17 cellular contexts compared by ENCODE assay signal in genomic region chr1:200247513-200247912, GRCh38.
"Had no signal": no experiment of that assay in that cellular context is flagged by ENCODE, and none has a peak within 500 bp of the region (broad histone marks: within the 10 kb centered on the region; RNA-seq: fewer than 3 reads in every experiment).

No MANE protein-coding gene starts in this region.

- H3K9me3 Mint-ChIP-seq: activated CD4-positive, alpha-beta memory T cell treated with anti-CD3 and anti-CD28 coated beads for 36 hours; activated naive CD8-positive, alpha-beta T cell treated with anti-CD3 and anti-CD28 coated beads, Interleukin-2, amount 10 ng/mL, durations not matched to agents 7 days and 5 days; endodermal cell; stimulated activated effector memory CD8-positive, alpha-beta T cell treated with anti-CD3 and anti-CD28 coated beads, Interleukin-12 subunit alpha, Interleukin-12 subunit beta, amount 100 ng/mL, for 72 hours had no signal

- DNase-seq: activated CD4-positive, alpha-beta memory T cell treated with anti-CD3 and anti-CD28 coated beads for 36 hours; activated CD4-positive, CD25-positive, alpha-beta regulatory T cell treated with anti-CD3 and anti-CD28 coated beads, Interleukin-2, amount 50 U/mL, for 72 hours; activated gamma-delta T cell treated with Interleukin-2 at 50 U/mL for 16 hours; activated naive CD8-positive, alpha-beta T cell treated with anti-CD3 and anti-CD28 coated beads, Interleukin-2, amount 10 ng/mL, durations not matched to agents 7 days and 5 days; activated T-cell treated with anti-CD3 and anti-CD28 coated beads, Interleukin-2, amount 50 U/mL, for 48 hours; aorta; endodermal cell; erythroblast; hypothalamus; kidney glomerular epithelial cell; posterior cingulate gyrus; right cardiac atrium; tibial artery had no signal

- H3K4me1 ChIP-seq: breast epithelium, tibial artery had no signal

- ATAC-seq: right cardiac atrium; stimulated activated effector memory CD8-positive, alpha-beta T cell treated with anti-CD3 and anti-CD28 coated beads, Interleukin-12 subunit alpha, Interleukin-12 subunit beta, amount 100 ng/mL, for 72 hours had no signal

- H3K4me1 Mint-ChIP-seq: activated naive CD8-positive, alpha-beta T cell treated with anti-CD3 and anti-CD28 coated beads, Interleukin-2, amount 10 ng/mL, durations not matched to agents 7 days and 5 days; stimulated activated effector memory CD8-positive, alpha-beta T cell treated with anti-CD3 and anti-CD28 coated beads, Interleukin-12 subunit alpha, Interleukin-12 subunit beta, amount 100 ng/mL, for 72 hours had no signal

- H3K27ac ChIP-seq: breast epithelium, neutrophil, tibial artery had no signal

- H3K4me2 ChIP-seq: smooth muscle cell had no signal

- H3K4me3 Mint-ChIP-seq: activated CD4-positive, alpha-beta memory T cell treated with anti-CD3 and anti-CD28 coated beads for 36 hours; activated naive CD8-positive, alpha-beta T cell treated with anti-CD3 and anti-CD28 coated beads, Interleukin-2, amount 10 ng/mL, durations not matched to agents 7 days and 5 days; endodermal cell; stimulated activated effector memory CD8-positive, alpha-beta T cell treated with anti-CD3 and anti-CD28 coated beads, Interleukin-12 subunit alpha, Interleukin-12 subunit beta, amount 100 ng/mL, for 72 hours had no signal

- H3K9me3 ChIP-seq: breast epithelium, neutrophil, tibial artery had no signal

- H3K27ac Mint-ChIP-seq: activated CD4-positive, alpha-beta memory T cell treated with anti-CD3 and anti-CD28 coated beads for 36 hours; activated naive CD8-positive, alpha-beta T cell treated with anti-CD3 and anti-CD28 coated beads, Interleukin-2, amount 10 ng/mL, durations not matched to agents 7 days and 5 days; endodermal cell; stimulated activated effector memory CD8-positive, alpha-beta T cell treated with anti-CD3 and anti-CD28 coated beads, Interleukin-12 subunit alpha, Interleukin-12 subunit beta, amount 100 ng/mL, for 72 hours had no signal

- H3K36me3 Mint-ChIP-seq: activated CD4-positive, alpha-beta memory T cell treated with anti-CD3 and anti-CD28 coated beads for 36 hours; activated naive CD8-positive, alpha-beta T cell treated with anti-CD3 and anti-CD28 coated beads, Interleukin-2, amount 10 ng/mL, durations not matched to agents 7 days and 5 days; stimulated activated effector memory CD8-positive, alpha-beta T cell treated with anti-CD3 and anti-CD28 coated beads, Interleukin-12 subunit alpha, Interleukin-12 subunit beta, amount 100 ng/mL, for 72 hours had no signal

- H3K4me3 ChIP-seq: breast epithelium, smooth muscle cell, tibial artery had no signal

- H3K36me3 ChIP-seq: breast epithelium, neutrophil, tibial artery had no signal
